In genomic region chr12:69988601-69989194, GRCh38 we compare ENCODE assay signal across 12 cellular contexts.
A peak's percentile ranks its signal among the peaks of the same experiment; 100 is the strongest.
DNase-seq lines count a peak whose midpoint lies in the region; ATAC-seq, FAIRE-seq and TF ChIP-seq lines count a peak whose summit lies in the region.
"Had no signal": no experiment of that assay in that cellular context is flagged by ENCODE, and none has a peak within 500 bp of the region (broad histone marks: within the 10 kb centered on the region; RNA-seq: fewer than 3 reads in every experiment).

No MANE protein-coding gene starts in this region.

- H3K36me3 Mint-ChIP-seq in activated T-cell treated with anti-CD3 and anti-CD28 coated beads, Interleukin-2, amount 50 U/mL, for 72 hours (ENCODE audit: insufficient read depth in 2 of 2) = no peaks in the 10 kb centered on the region
- H3K36me3 Mint-ChIP-seq: activated naive CD4-positive, alpha-beta T cell treated with anti-CD3 and anti-CD28 coated beads, Interleukin-2, amount 50 U/mL, for 24 hours had no signal

- no peak overlapping the region for H3K4me3 ChIP-seq in mesodermal cell (ENCODE audit: extremely low read depth, insufficient read depth, low read length, poor library complexity, severe bottlenecking)
- H3K4me3 ChIP-seq in transverse colon = no peak overlapping the region

- no peak for ATAC-seq in activated T-cell treated with anti-CD3 and anti-CD28 coated beads, Interleukin-2, amount 50 U/mL, for 72 hours (replicated peaks in 1 of 2)

- DNase-seq in M059J (ENCODE audit: low read depth) (peak; percentile 19), epithelial cell of prostate (ENCODE audit: low read depth, low spot score) (no peak), transverse colon (no peak), frontal cortex (ENCODE audit: low spot score in 2 of 2) (no peak), GOT3 (lab: John Stamatoyannopoulos, UW) (no peak)
- no peak for DNase-seq in stimulated activated CD4-positive, alpha-beta T cell treated with anti-CD3 and anti-CD28 coated beads, Interleukin-2, amount 100 ng/mL, for 24 hours
- no peak for DNase-seq in activated T-cell treated with anti-CD3 and anti-CD28 coated beads, Interleukin-2, amount 50 U/mL, for 72 hours
- DNase-seq: activated CD4-positive, CD25-positive, alpha-beta regulatory T cell; DMS79; NCI-H1436 had no signal

- H3K27ac Mint-ChIP-seq in activated T-cell treated with anti-CD3 and anti-CD28 coated beads, Interleukin-2, amount 50 U/mL, for 72 hours = no peak overlapping the region
- H3K27ac Mint-ChIP-seq: activated naive CD4-positive, alpha-beta T cell treated with anti-CD3 and anti-CD28 coated beads, Interleukin-2, amount 50 U/mL, for 24 hours had no signal

- in situ Hi-C loops in transverse colon (cut with MboI; ENCODE audit: low pct_ligation_motif_present in 1 of 4, low pct_unique_long_range_greater_than_20kb in 1 of 4, low sequenced_read_pairs in 3 of 4) = no loop called here

- no peak for TF ChIP-seq EP300 in transverse colon (IDR thresholded peaks at IDR 0.05; ENCODE audit: low read depth)

- H3K27me3 ChIP-seq in transverse colon = no peaks in the 10 kb centered on the region

- no peak overlapping the region for H3K4me3 Mint-ChIP-seq in activated T-cell treated with anti-CD3 and anti-CD28 coated beads, Interleukin-2, amount 50 U/mL, for 72 hours
- H3K4me3 Mint-ChIP-seq: activated naive CD4-positive, alpha-beta T cell treated with anti-CD3 and anti-CD28 coated beads, Interleukin-2, amount 50 U/mL, for 24 hours had no signal

- H3K9me3 ChIP-seq in mesodermal cell (ENCODE audit: control insufficient read depth, low read length) (no peaks in the 10 kb centered on the region), transverse colon (no peaks in the 10 kb centered on the region)

- intact Hi-C loops in transverse colon (cut with DNase I; ENCODE audit: low total_unique reads) = no loop called here

- WGBS in mesodermal cell (ENCODE audit: insufficient coverage in 2 of 2), 2 experiments = no CpG with 5 or more reads among the region's 5 CpGs
- WGBS in transverse colon (ENCODE audit: low coverage in 1 of 2), 2 donors = 10 to 21% methylated on average over 5 of the region's 5 CpGs

- no peaks in the 10 kb centered on the region for H3K27me3 Mint-ChIP-seq in activated T-cell treated with anti-CD3 and anti-CD28 coated beads, Interleukin-2, amount 50 U/mL, for 72 hours (ENCODE audit: low read depth)

- peak overlapping the region; percentile 90 for H3K27ac ChIP-seq in epithelial cell of prostate
- H3K27ac ChIP-seq in mesodermal cell (ENCODE audit: low read depth, low read length, severe bottlenecking) = peak overlapping the region; percentile 86
- peak overlapping the region; percentile 54 to 76 (median 71) for H3K27ac ChIP-seq in transverse colon

- TF ChIP-seq CTCF in transverse colon (IDR thresholded peaks at IDR 0.05) = no peak

- H3K36me3 ChIP-seq in mesodermal cell (ENCODE audit: control insufficient read depth, insufficient read depth, low read length) (no peaks in the 10 kb centered on the region), transverse colon (no peaks in the 10 kb centered on the region)

- no peak for TF ChIP-seq POLR2A in transverse colon (IDR thresholded peaks at IDR 0.05)

- no peak for FAIRE-seq in frontal cortex (lab: Jason Lieb, UNC)

- H3K4me1 ChIP-seq in mesodermal cell (ENCODE audit: control insufficient read depth, insufficient read depth, low read length, poor library complexity, severe bottlenecking) (peaks cover 14% of the 10 kb centered on the region), transverse colon (peaks cover 6 to 25% (median 12%) of the 10 kb centered on the region in 4 donors)

- no peaks in the 10 kb centered on the region for H3K4me1 Mint-ChIP-seq in activated T-cell treated with anti-CD3 and anti-CD28 coated beads, Interleukin-2, amount 50 U/mL, for 72 hours (ENCODE audit: low read depth)
- H3K4me1 Mint-ChIP-seq: activated naive CD4-positive, alpha-beta T cell treated with anti-CD3 and anti-CD28 coated beads, Interleukin-2, amount 50 U/mL, for 24 hours had no signal

- H3K9me3 Mint-ChIP-seq in activated T-cell treated with anti-CD3 and anti-CD28 coated beads, Interleukin-2, amount 50 U/mL, for 72 hours = peaks cover 0 to 3% of the 10 kb centered on the region in 2 donors
- H3K9me3 Mint-ChIP-seq: activated naive CD4-positive, alpha-beta T cell treated with anti-CD3 and anti-CD28 coated beads, Interleukin-2, amount 50 U/mL, for 24 hours had no signal
